Comparison of ENCODE assay signal across 1 cellular context in the genomic region with DNA sequence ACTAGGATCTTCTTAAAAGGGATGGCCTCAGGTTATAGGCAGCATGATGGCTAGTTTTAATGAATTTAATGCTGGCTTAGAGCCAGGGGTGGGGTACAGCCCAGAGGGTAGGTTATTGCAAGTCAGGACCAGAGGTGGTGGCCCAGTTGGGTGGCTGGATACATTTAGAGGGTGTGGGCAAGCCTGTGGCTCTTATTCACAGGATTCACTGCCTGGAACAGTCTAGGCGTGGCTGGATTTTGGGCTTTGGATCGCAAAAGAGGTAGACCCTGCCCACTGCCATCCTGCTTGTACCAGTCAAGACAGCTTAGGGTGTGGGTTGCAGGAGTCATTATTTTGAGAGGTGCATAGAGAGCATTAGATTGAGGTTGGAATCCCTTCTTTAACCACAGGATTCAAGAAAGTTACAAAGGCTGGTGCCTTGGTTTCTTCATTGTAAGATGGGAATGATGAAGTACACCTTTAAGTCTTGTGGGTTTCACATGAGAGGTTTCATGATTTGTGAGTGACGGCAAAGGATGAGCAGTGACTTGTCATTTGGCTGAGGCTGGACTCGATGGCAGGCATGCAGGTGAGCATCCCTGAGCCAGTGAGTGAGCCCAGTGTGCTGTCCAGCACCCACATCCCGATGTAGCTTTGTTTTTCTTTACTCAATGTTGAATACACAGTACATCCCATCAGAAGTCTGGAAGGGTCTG.
TF ChIP-seq lines count a peak whose summit lies in the region.

No MANE protein-coding gene starts in this region.

TF ChIP-seq in H1, 55 proteins besides CTCF, POLR2A, EP300 and RAD21:
- TF ChIP-seq BACH1 (IDR thresholded peaks at IDR 0.05; ENCODE audit: low read length) = no peak
- TF ChIP-seq, protein P1, sequence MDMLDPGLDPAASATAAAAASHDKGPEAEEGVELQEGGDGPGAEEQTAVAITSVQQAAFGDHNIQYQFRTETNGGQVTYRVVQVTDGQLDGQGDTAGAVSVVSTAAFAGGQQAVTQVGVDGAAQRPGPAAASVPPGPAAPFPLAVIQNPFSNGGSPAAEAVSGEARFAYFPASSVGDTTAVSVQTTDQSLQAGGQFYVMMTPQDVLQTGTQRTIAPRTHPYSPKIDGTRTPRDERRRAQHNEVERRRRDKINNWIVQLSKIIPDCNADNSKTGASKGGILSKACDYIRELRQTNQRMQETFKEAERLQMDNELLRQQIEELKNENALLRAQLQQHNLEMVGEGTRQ (IDR thresholded peaks at IDR 0.05; ENCODE audit: low read length) = no peak
- TF ChIP-seq CBX8 (IDR thresholded peaks at IDR 0.05; ENCODE audit: borderline replicate concordance, low read depth, low read length) = no peak
- TF ChIP-seq SIN3A (conservative IDR thresholded peaks at IDR 0.05 in 1 of 2, IDR thresholded peaks at IDR 0.05 in 1 of 2; ENCODE audit: low read depth in 1 of 2, low read length in 2 of 2) = no peak
- no peak for TF ChIP-seq HDAC2 (IDR thresholded peaks at IDR 0.05; ENCODE audit: borderline replicate concordance in 1 of 2, low read depth in 2 of 2, low read length in 2 of 2)
